In genomic region chr5:135871268-135871895, GRCh38 we compare ENCODE assay signal across 1 cellular context.
TF ChIP-seq lines count a peak whose summit lies in the region.

No MANE protein-coding gene starts in this region.

TF ChIP-seq in GM23338, 12 proteins besides CTCF, POLR2A, EP300 and RAD21 (continued from another document):
- no peak for TF ChIP-seq ZNF462 (CRISPR knock-in tag; IDR thresholded peaks at IDR 0.05)
- no peak for TF ChIP-seq CREB1 (CRISPR knock-in tag; IDR thresholded peaks at IDR 0.05; ENCODE audit: low read depth)
- no peak for TF ChIP-seq NANOG (IDR thresholded peaks at IDR 0.05; ENCODE audit: borderline replicate concordance)
- TF ChIP-seq ZNF331 (CRISPR knock-in tag; IDR thresholded peaks at IDR 0.05; ENCODE audit: low read depth) = no peak
